Comparison of ENCODE assay signal across 1 cellular context in genomic region chr5:61624553-61624952, GRCh38.
TF ChIP-seq lines count a peak whose summit lies in the region.

No MANE protein-coding gene starts in this region.

TF ChIP-seq in H1, 55 proteins besides CTCF, POLR2A, EP300 and RAD21 (continued from another document):
- no peak for TF ChIP-seq CBX5 (IDR thresholded peaks at IDR 0.05; ENCODE audit: low read depth, low read length)
- TF ChIP-seq POU5F1 (IDR thresholded peaks at IDR 0.05; ENCODE audit: low read depth, low read length): no peak
- TF ChIP-seq NANOG (IDR thresholded peaks at IDR 0.05; ENCODE audit: insufficient read depth, low read depth, low read length, poor library complexity, severe bottlenecking): no peak
- no peak for TF ChIP-seq TCF12 (IDR thresholded peaks at IDR 0.05; ENCODE audit: low read depth, low read length)
- TF ChIP-seq KDM1A (IDR thresholded peaks at IDR 0.05; ENCODE audit: borderline replicate concordance, low read length): no peak
- TF ChIP-seq KDM5A (IDR thresholded peaks at IDR 0.05; ENCODE audit: low read length): no peak
- TF ChIP-seq CREB1 (IDR thresholded peaks at IDR 0.05): no peak
- no peak for TF ChIP-seq EGR1 (IDR thresholded peaks at IDR 0.05; ENCODE audit: borderline replicate concordance, low read depth, low read length)
- no peak for TF ChIP-seq SUZ12 (IDR thresholded peaks at IDR 0.05; ENCODE audit: low read length)
- TF ChIP-seq HDAC6 (IDR thresholded peaks at IDR 0.05; ENCODE audit: low read depth, low read length): no peak
- no peak for TF ChIP-seq HDAC2 (IDR thresholded peaks at IDR 0.05; ENCODE audit: borderline replicate concordance in 1 of 2, low read depth in 2 of 2, low read length in 2 of 2)
